Comparison of ENCODE assay signal across 20 cellular contexts in genomic region chr5:59337240-59337639, GRCh38.
"Had no signal": no experiment of that assay in that cellular context is flagged by ENCODE, and none has a peak within 500 bp of the region (broad histone marks: within the 10 kb centered on the region; RNA-seq: fewer than 3 reads in every experiment).

No MANE protein-coding gene starts in this region.

- H3K36me3 ChIP-seq: brain microvascular endothelial cell, left lung, right atrium auricular region, suprapubic skin, transverse colon, vagina had no signal

- DNase-seq: activated CD4-positive, CD25-positive, alpha-beta regulatory T cell treated with anti-CD3 and anti-CD28 coated beads, Interleukin-2, amount 50 U/mL, for 72 hours; activated CD8-positive, alpha-beta memory T cell treated with anti-CD3 and anti-CD28 coated beads for 24 hours; activated CD8-positive, alpha-beta memory T cell treated with anti-CD3 and anti-CD28 coated beads, Interleukin-2, amount 50 U/mL, for 48 hours; activated effector memory CD4-positive, alpha-beta T cell treated with anti-CD3 and anti-CD28 coated beads, Interleukin-2, amount 50 U/mL, for 16 hours; activated naive CD4-positive, alpha-beta T cell treated with anti-CD3 and anti-CD28 coated beads, Interleukin-2, amount 50 U/mL, for 16 hours; activated T-cell treated with anti-CD3 and anti-CD28 coated beads, Interleukin-2, amount 50 U/mL, for 48 hours; aorta; brain microvascular endothelial cell; central memory CD4-positive, alpha-beta T cell; head of caudate nucleus; stimulated activated naive CD8-positive, alpha-beta T cell treated with anti-CD3 and anti-CD28 coated beads, Interleukin-15, amount 100 ng/mL, for 72 hours; transverse colon had no signal

- H3K9me3 ChIP-seq: left lung, right atrium auricular region, suprapubic skin, transverse colon, vagina had no signal

- H3K27me3 ChIP-seq: brain microvascular endothelial cell, left lung, right atrium auricular region, suprapubic skin, transverse colon, vagina had no signal

- H3K4me3 ChIP-seq: left lung, right atrium auricular region, suprapubic skin, transverse colon, vagina had no signal

- H3K27ac Mint-ChIP-seq: progenitor cell of endocrine pancreas; stimulated activated naive CD8-positive, alpha-beta T cell treated with anti-CD3 and anti-CD28 coated beads, Interleukin-15, amount 100 ng/mL, for 72 hours had no signal

- H3K4me1 Mint-ChIP-seq: stimulated activated naive CD8-positive, alpha-beta T cell treated with anti-CD3 and anti-CD28 coated beads, Interleukin-15, amount 100 ng/mL, for 72 hours had no signal

- H3K4me3 Mint-ChIP-seq: nephron; stimulated activated naive CD8-positive, alpha-beta T cell treated with anti-CD3 and anti-CD28 coated beads, Interleukin-15, amount 100 ng/mL, for 72 hours had no signal

- H3K27ac ChIP-seq: brain microvascular endothelial cell, left lung, right atrium auricular region, suprapubic skin, transverse colon, vagina had no signal

- FAIRE-seq: colon, frontal cortex had no signal

- ATAC-seq: left lung; stimulated activated naive CD8-positive, alpha-beta T cell treated with anti-CD3 and anti-CD28 coated beads, Interleukin-15, amount 100 ng/mL, for 72 hours had no signal

- H3K27me3 Mint-ChIP-seq: progenitor cell of endocrine pancreas had no signal

- H3K9me3 Mint-ChIP-seq: nephron; stimulated activated naive CD8-positive, alpha-beta T cell treated with anti-CD3 and anti-CD28 coated beads, Interleukin-15, amount 100 ng/mL, for 72 hours had no signal

- H3K4me1 ChIP-seq: suprapubic skin, transverse colon, vagina had no signal
